In the genomic region with DNA sequence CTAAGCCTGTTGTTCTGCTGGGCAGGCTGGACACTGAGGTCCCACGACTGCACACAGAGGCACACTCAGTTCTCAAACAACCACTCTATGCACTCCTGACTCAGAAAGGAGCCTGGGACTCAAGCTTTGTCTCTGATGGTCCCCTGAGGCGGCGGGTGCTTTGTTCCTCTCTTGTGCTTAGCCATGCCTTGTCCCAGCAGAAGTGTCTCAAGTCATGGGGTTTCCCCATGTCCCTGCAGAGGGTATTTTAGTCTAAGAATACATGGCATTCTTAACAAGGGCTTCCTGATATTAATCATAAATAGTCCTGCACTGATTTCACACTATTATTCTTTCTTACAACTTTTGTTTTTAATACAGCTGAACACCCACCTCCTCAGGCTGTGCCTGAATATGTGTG, we compare ENCODE assay signal across 27 cellular contexts.
DNase-seq lines count a peak whose midpoint lies in the region; ATAC-seq, FAIRE-seq and TF ChIP-seq lines count a peak whose summit lies in the region.
"Had no signal": no experiment of that assay in that cellular context is flagged by ENCODE, and none has a peak within 500 bp of the region (broad histone marks: within the 10 kb centered on the region; RNA-seq: fewer than 3 reads in every experiment).

No MANE protein-coding gene starts in this region.

- POLR2A ChIA-PET in GM12878 (lab: Charles Lee), result interaction anchor here (1.0 kb wide), 1 partner anchor 11 kb away, joined by 3 read pairs; no protein-coding TSS in a partner anchor

- H4K20me1 ChIP-seq in GM12878 (ENCODE audit: control insufficient read depth, insufficient read depth), result no peaks in the 10 kb centered on the region

- intact Hi-C loops in GM12878 (cut with micrococcal nuclease; ENCODE audit: unreplicated experiment), result loop anchor here (5.0 kb wide), 2 partner anchors 75 to 640 kb away; partner anchors contain the start of gene CXCL12
- intact Hi-C loops in thyroid gland (cut with DNase I), result loop anchor here (5.0 kb wide), 3 partner anchors 75 to 640 kb away; partner anchors contain the start of gene CXCL12

- no peak for TF ChIP-seq EP300 in GM12878 (IDR thresholded peaks at IDR 0.05; ENCODE audit: borderline replicate concordance in 1 of 2, control insufficient read depth in 1 of 2, low read depth in 2 of 2, low read length in 2 of 2)

- in situ Hi-C loops in GM12878 (cut with MboI), result no loop called here

- DNase-seq in GM12892 (ENCODE audit: insufficient read length) (no peak), GM12878 (ENCODE audit: low read depth, low spot score) (no peak), thyroid gland (peak; percentile 31 to 50), T1000 (lab: John Stamatoyannopoulos, UW) (no peak), cerebellar cortex (ENCODE audit: low spot score) (no peak)
- DNase-seq in effector CD4-positive, alpha-beta T cell, result no peak
- DNase-seq: activated naive CD4-positive, alpha-beta T cell treated with Interleukin-2 at 50 U/mL for 16 hours; central memory CD4-positive, alpha-beta T cell; DMS153; endodermal cell; KG1; left ventricle myocardium inferior; mesenchymal stem cell; NCI-H1105; NCI-H187; NCI-H2171; right cardiac atrium; RPMI8226; spleen; stimulated activated CD4-positive, alpha-beta T cell treated with anti-CD3 and anti-CD28 coated beads, Interleukin-2, amount 100 ng/mL, for 48 hours; T-cell; transverse colon had no signal

- no TSS peak for BruUV-seq in GM12878 (replicated peaks; lab: Mats Ljungman, UMichigan)

- no peak overlapping the region for H2AFZ ChIP-seq in GM12878 (ENCODE audit: control insufficient read depth, low read depth, low read length)
- H2AFZ ChIP-seq: neural progenitor cell had no signal

- H3K27me3 ChIP-seq in GM12878 (replicated peaks in 1 of 2; ENCODE audit: control insufficient read depth in 2 of 2, insufficient read depth in 2 of 2, low read length in 1 of 2), result no peaks in the 10 kb centered on the region
- H3K27me3 ChIP-seq in thyroid gland, result no peaks in the 10 kb centered on the region
- H3K27me3 ChIP-seq: SJSA1, transverse colon had no signal

- H3K4me2 ChIP-seq in GM12878 (ENCODE audit: control insufficient read depth, insufficient read depth), result no peak overlapping the region; the same call in 1 of the 2 replicates
- H3K4me2 ChIP-seq: neural progenitor cell had no signal

- H3K9ac ChIP-seq in GM12878 (ENCODE audit: control insufficient read depth, insufficient read depth, low read length), result no peak overlapping the region
- H3K9ac ChIP-seq: neural progenitor cell had no signal

- RAD21 ChIA-PET in GM12878 (lab: Charles Lee; ENCODE audit: unreplicated experiment), result interaction anchor here (0.8 to 1.4 kb wide), 3 partner anchors 12 to 277 kb away, joined by 3 to 4 read pairs (median 3); no protein-coding TSS in a partner anchor

- TF ChIP-seq POLR2A in GM12892 (IDR thresholded peaks at IDR 0.05; ENCODE audit: low read depth, low read length) (no peak), GM12878 (IDR thresholded peaks at IDR 0.05; ENCODE audit: low read depth, low read length) (no peak), thyroid gland (IDR thresholded peaks at IDR 0.05) (no peak)

- TF ChIP-seq CTCF in GM12878 (IDR thresholded peaks at IDR 0.05 in 2 of 3, conservative IDR thresholded peaks at IDR 0.05 in 1 of 3; ENCODE audit: control insufficient read depth in 2 of 3, extremely low read depth in 1 of 3, insufficient read depth in 1 of 3, low read depth in 3 of 3, low read length in 3 of 3) (no peak), thyroid gland (IDR thresholded peaks at IDR 0.05) (no peak)

- H3K4me1 ChIP-seq in GM12878 (ENCODE audit: control insufficient read depth, insufficient read depth, low read length), result peaks cover 29% of the 10 kb centered on the region
- peaks cover 4 to 16% of the 10 kb centered on the region in 2 donors for H3K4me1 ChIP-seq in thyroid gland
- H3K4me1 ChIP-seq: HAP-1, neural progenitor cell had no signal

- CTCF ChIA-PET in GM12878 (lab: Yijun Ruan, JAX), result interaction anchor here (1.0 to 1.6 kb wide), 4 partner anchors 10 to 630 kb away, joined by 3 to 7 read pairs (median 4); no protein-coding TSS in a partner anchor

- H3K36me3 ChIP-seq in GM12878 (ENCODE audit: control insufficient read depth in 2 of 2, insufficient read depth in 2 of 2, low read length in 1 of 2), result no peaks in the 10 kb centered on the region
- H3K36me3 ChIP-seq in thyroid gland, result no peaks in the 10 kb centered on the region
- H3K36me3 ChIP-seq: HAP-1, left ventricle myocardium inferior, neural progenitor cell, SJSA1, spleen, transverse colon had no signal

- ATAC-seq in HG02610 (IDR thresholded peaks at IDR 0.05; ENCODE audit: unreplicated experiment) (peak; percentile 63), GM12878 (peak; percentile 37)
- ATAC-seq: right cardiac atrium, T-cell, WTC11 had no signal

- no peak for TF ChIP-seq RAD21 in GM12878 (IDR thresholded peaks at IDR 0.05; ENCODE audit: insufficient read depth, low read depth, low read length)

- no peak overlapping the region for H3K27ac ChIP-seq in GM12878 (ENCODE audit: control insufficient read depth, insufficient read depth)
- H3K27ac ChIP-seq in thyroid gland, result no peak overlapping the region
- H3K27ac ChIP-seq: left ventricle myocardium inferior, neural progenitor cell, SJSA1, spleen, transverse colon had no signal

- SMC1A ChIA-PET in GM12878 (lab: Charles Lee; ENCODE audit: uncharacterized antibody, unreplicated experiment), result interaction anchor here (0.6 to 1.1 kb wide), 4 partner anchors 10 to 54 kb away, joined by 3 read pairs; no protein-coding TSS in a partner anchor

- 0% methylated on average over 3 of the region's 3 CpGs for WGBS in GM12878 (ENCODE audit: insufficient coverage, insufficient replicate concordance, low lambda C conversion rate, missing lambda C conversion rate)
- 60 to 86% methylated on average over 3 of the region's 3 CpGs for WGBS in thyroid gland, 2 donors

- H3K4me3 ChIP-seq in GM12878 (no peak overlapping the region), thyroid gland (replicated peaks in 1 of 3) (no peak overlapping the region)
- H3K4me3 ChIP-seq: HAP-1, left ventricle myocardium inferior, neural progenitor cell, SJSA1, spleen, transverse colon had no signal

- FAIRE-seq in GM12892 (lab: Jason Lieb, UNC), result peak; percentile 50
- no peak for FAIRE-seq in GM12878 (lab: Jason Lieb, UNC)

- no peaks in the 10 kb centered on the region for H3K79me2 ChIP-seq in GM12878 (ENCODE audit: control insufficient read depth, insufficient read depth, low read length)

- H3K9me3 ChIP-seq in GM12878 (replicated peaks; ENCODE audit: control insufficient read depth, insufficient read depth, low read length), result no peaks in the 10 kb centered on the region; the same call in 1 of the 3 replicates
- H3K9me3 ChIP-seq in thyroid gland, result no peaks in the 10 kb centered on the region
- H3K9me3 ChIP-seq: HAP-1, left ventricle myocardium inferior, SJSA1, spleen, transverse colon had no signal

TF ChIP-seq in GM12878, 131 proteins besides CTCF, POLR2A, EP300 and RAD21 (continues in another document):
- no peak for TF ChIP-seq SIN3A (IDR thresholded peaks at IDR 0.05; ENCODE audit: low read depth, low read length)
- no peak for TF ChIP-seq FOXM1 (IDR thresholded peaks at IDR 0.05; ENCODE audit: low read depth, low read length)
- no peak for TF ChIP-seq BMI1 (IDR thresholded peaks at IDR 0.05; ENCODE audit: borderline replicate concordance)
- TF ChIP-seq SPI1 (IDR thresholded peaks at IDR 0.05; ENCODE audit: borderline replicate concordance, insufficient read depth, low read depth, low read length), result peak; percentile 22; the same call in 1 of the 2 replicates
- TF ChIP-seq BCLAF1 (IDR thresholded peaks at IDR 0.05), result no peak
- TF ChIP-seq NFIC (IDR thresholded peaks at IDR 0.05; ENCODE audit: low read depth, low read length), result peak; percentile 68; the same call in 1 of the 2 replicates
- TF ChIP-seq RUNX3 (IDR thresholded peaks at IDR 0.05; ENCODE audit: low read length), result peak; percentile 22; the same call in 1 of the 2 replicates
- TF ChIP-seq FOS (IDR thresholded peaks at IDR 0.05; ENCODE audit: borderline replicate concordance, extremely low read depth, insufficient read length), result no peak
- TF ChIP-seq HDAC6 (IDR thresholded peaks at IDR 0.05; ENCODE audit: unreplicated experiment), result no peak
- TF ChIP-seq, protein P1, sequence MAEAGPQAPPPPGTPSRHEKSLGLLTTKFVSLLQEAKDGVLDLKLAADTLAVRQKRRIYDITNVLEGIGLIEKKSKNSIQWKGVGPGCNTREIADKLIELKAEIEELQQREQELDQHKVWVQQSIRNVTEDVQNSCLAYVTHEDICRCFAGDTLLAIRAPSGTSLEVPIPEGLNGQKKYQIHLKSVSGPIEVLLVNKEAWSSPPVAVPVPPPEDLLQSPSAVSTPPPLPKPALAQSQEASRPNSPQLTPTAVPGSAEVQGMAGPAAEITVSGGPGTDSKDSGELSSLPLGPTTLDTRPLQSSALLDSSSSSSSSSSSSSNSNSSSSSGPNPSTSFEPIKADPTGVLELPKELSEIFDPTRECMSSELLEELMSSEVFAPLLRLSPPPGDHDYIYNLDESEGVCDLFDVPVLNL (IDR thresholded peaks at IDR 0.05; ENCODE audit: low read depth, low read length), result no peak

Comparison
In these comparisons a context has a peak if more than half of its experiments do, and no peak if none do; other contexts are left out.
1. DNase-seq: peak in thyroid gland (2 of 2); none in GM12892 (single experiment), GM12878 (single experiment), effector CD4-positive, alpha-beta T cell (single experiment), T1000 (single experiment) and cerebellar cortex (single experiment).